8 cellular contexts compared by ENCODE assay signal in the genomic region with DNA sequence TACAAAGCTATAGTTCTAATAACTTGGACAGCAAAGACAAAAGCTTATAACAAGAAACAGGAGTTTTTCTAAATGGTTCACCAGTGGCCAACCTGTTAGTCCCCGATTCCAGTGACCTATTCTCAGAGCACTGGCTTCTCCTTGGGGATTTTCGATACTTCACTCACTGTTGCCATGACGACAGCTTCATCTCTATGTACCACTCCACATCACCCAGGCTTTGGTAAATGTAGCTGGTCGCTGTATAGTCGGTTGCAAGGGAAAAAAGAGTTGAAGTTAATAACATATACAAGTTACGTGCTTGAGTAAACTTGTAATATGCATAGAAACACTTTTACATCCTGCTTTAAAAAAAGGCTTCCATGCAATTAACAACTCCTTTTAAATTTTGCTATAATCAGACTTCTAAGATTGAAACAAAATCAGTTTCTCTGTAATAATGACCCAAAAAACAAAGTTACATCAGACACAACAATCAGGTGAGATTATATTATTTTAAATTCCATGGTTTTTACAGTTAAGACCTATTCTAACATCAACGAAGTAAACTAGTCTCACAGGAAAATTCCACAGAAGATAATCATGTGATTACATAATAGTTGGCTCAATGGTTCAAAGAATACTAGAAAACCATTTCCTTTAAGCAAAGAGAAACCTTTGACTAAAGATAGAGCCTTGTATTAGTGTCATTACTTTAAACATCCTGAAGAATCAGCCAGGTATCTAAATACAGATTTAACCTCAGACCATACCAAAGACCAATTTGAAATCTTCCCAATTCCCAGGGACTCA. TPM values are rescaled to one million over a fixed set of nuclear protein-coding genes. Genes with fewer than 3 reads are reported as not detected.
A peak's percentile ranks its signal among the peaks of the same experiment; 100 is the strongest.
DNase-seq lines count a peak whose midpoint lies in the region; ATAC-seq and TF ChIP-seq lines count a peak whose summit lies in the region.

No MANE protein-coding gene starts in this region.

- peaks cover 18 to 57% (median 48%) of the 10 kb centered on the region in 5 donors for H3K36me3 Mint-ChIP-seq in naive thymus-derived CD4-positive, alpha-beta T cell

- peaks cover 47 to 80% (median 75%) of the 10 kb centered on the region in 7 donors for H3K4me1 Mint-ChIP-seq in naive thymus-derived CD4-positive, alpha-beta T cell

- H3K27ac ChIP-seq in KMS-11: peak overlapping the region; percentile 5; the same call in 1 of the 2 replicates
- H3K27ac ChIP-seq in mammary epithelial cell (ENCODE audit: insufficient read depth, low read depth, low read length): no peak overlapping the region
- H3K27ac ChIP-seq in naive thymus-derived CD4-positive, alpha-beta T cell (ENCODE audit: low read depth, low read length): peak overlapping the region; percentile 97

- intact Hi-C loops in mammary epithelial cell (cut with micrococcal nuclease): no loop called here
- intact Hi-C loops in naive thymus-derived CD4-positive, alpha-beta T cell (cut with micrococcal nuclease): loop anchor here (1.0 kb wide), 2 partner anchors 9 to 10 kb away; no protein-coding TSS in a partner anchor
- intact Hi-C loops in posterior cingulate gyrus (cut with DNase I): no loop called here

- peaks cover 68% of the 10 kb centered on the region for H4K20me1 ChIP-seq in KMS-11 (ENCODE audit: insufficient read depth)
- H4K20me1 ChIP-seq in mammary epithelial cell (ENCODE audit: insufficient read depth, low read length): peaks cover 25% of the 10 kb centered on the region

- CTCF ChIA-PET in mammary epithelial cell (lab: Charles Lee; ENCODE audit: low non-redundant PET): no interaction called here
- CTCF ChIA-PET in naive thymus-derived CD4-positive, alpha-beta T cell (lab: Charles Lee): interaction anchor here (1.4 kb wide), 1 partner anchor 20 kb away, joined by 6 read pairs; no protein-coding TSS in a partner anchor

- TF ChIP-seq CTCF in KMS-11 (conservative IDR thresholded peaks at IDR 0.05; ENCODE audit: low read depth, low read length) (no peak), mammary epithelial cell (conservative IDR thresholded peaks at IDR 0.05 in 1 of 2, IDR thresholded peaks at IDR 0.05 in 1 of 2; ENCODE audit: extremely low read depth in 1 of 2, insufficient read depth in 1 of 2, low read depth in 1 of 2, low read length in 2 of 2) (no peak)

- H3K79me2 ChIP-seq in KMS-11 (ENCODE audit: insufficient read depth, low read depth) (peaks cover 90% of the 10 kb centered on the region), mammary epithelial cell (ENCODE audit: insufficient read depth, low read length) (peaks cover 82% of the 10 kb centered on the region)

- WGBS in mammary epithelial cell (ENCODE audit: low coverage, missing lambda C conversion rate): 67% methylated on average over 7 of the region's 7 CpGs

- dilution Hi-C loops in mammary epithelial cell (cut with HindIII; ENCODE audit: low sequenced_read_pairs): no loop called here

- H3K27ac Mint-ChIP-seq in naive thymus-derived CD4-positive, alpha-beta T cell: peak overlapping the region; percentile 59 to 100 (median 98)

- H3K9me3 ChIP-seq in mammary epithelial cell (replicated peaks; ENCODE audit: insufficient read depth, low read length): no peaks in the 10 kb centered on the region
- H3K9me3 ChIP-seq in naive thymus-derived CD4-positive, alpha-beta T cell (ENCODE audit: control insufficient read depth in 2 of 3, low read length in 3 of 3): no peaks in the 10 kb centered on the region

- no peak overlapping the region; the same call in 1 of the 2 replicates for H3K9ac ChIP-seq in KMS-11
- no peak overlapping the region for H3K9ac ChIP-seq in mammary epithelial cell (ENCODE audit: insufficient read depth, low read length)

- POLR2A ChIA-PET in naive thymus-derived CD4-positive, alpha-beta T cell (lab: Charles Lee): interaction anchor here (0.6 to 3.2 kb wide), 4 partner anchors 12 to 67 kb away, joined by 3 to 48 read pairs (median 5); no protein-coding TSS in a partner anchor

- peaks cover 64% of the 10 kb centered on the region for H3K36me3 ChIP-seq in KMS-11 (ENCODE audit: insufficient read depth)
- H3K36me3 ChIP-seq in mammary epithelial cell (ENCODE audit: insufficient read depth, low read length): peaks cover 48% of the 10 kb centered on the region
- H3K36me3 ChIP-seq in naive thymus-derived CD4-positive, alpha-beta T cell (ENCODE audit: control insufficient read depth in 2 of 3, insufficient read depth in 3 of 3, low read length in 3 of 3): peaks cover 36 to 59% (median 55%) of the 10 kb centered on the region in 3 experiments

- no TSS peak for BruUV-seq in mammary epithelial cell (replicated peaks; lab: Mats Ljungman, UMichigan)

- in situ Hi-C loops in Caki2 (cut with HindIII; ENCODE audit: low pct_unique_long_range_greater_than_20kb, low sequenced_read_pairs): no loop called here
- in situ Hi-C loops in mammary epithelial cell (cut with MboI; ENCODE audit: low sequenced_read_pairs in 2 of 2): no loop called here

- H3K4me3 ChIP-seq in KMS-11 (IDR thresholded peaks at IDR 0.05; ENCODE audit: insufficient read depth, low read depth, low read length) (no peak overlapping the region), mammary epithelial cell (replicated peaks in 1 of 3; ENCODE audit: insufficient read depth in 1 of 3, low read depth in 2 of 3, low read length in 3 of 3) (peak overlapping the region; percentile 56 to 98 (median 96))
- H3K4me3 ChIP-seq in naive thymus-derived CD4-positive, alpha-beta T cell (ENCODE audit: low read length): peak overlapping the region; percentile 92

- H3K4me3 Mint-ChIP-seq in naive thymus-derived CD4-positive, alpha-beta T cell: peak overlapping the region; percentile 53 to 99 (median 96)

- H3K4me2 ChIP-seq in KMS-11 (peak overlapping the region; percentile 97), mammary epithelial cell (ENCODE audit: insufficient read depth, low read depth, low read length) (peak overlapping the region; percentile 86)

- no peak for ATAC-seq in naive thymus-derived CD4-positive, alpha-beta T cell
- no peak for ATAC-seq in GM21526 (IDR thresholded peaks at IDR 0.05; ENCODE audit: low FRiP score, unreplicated experiment)

- peaks cover 0 to 10% (median 0%) of the 10 kb centered on the region in 11 donors for H3K9me3 Mint-ChIP-seq in naive thymus-derived CD4-positive, alpha-beta T cell

- no peaks in the 10 kb centered on the region for H3K27me3 ChIP-seq in KMS-11 (ENCODE audit: insufficient read depth, low read depth)
- H3K27me3 ChIP-seq in mammary epithelial cell (ENCODE audit: insufficient read depth, low read length): no peaks in the 10 kb centered on the region
- H3K27me3 ChIP-seq in naive thymus-derived CD4-positive, alpha-beta T cell (ENCODE audit: control insufficient read depth in 2 of 2, insufficient read depth in 2 of 2, low read length in 2 of 2): no peaks in the 10 kb centered on the region

- DNase-seq in Caki2 (ENCODE audit: low read depth) (peak; percentile 55), mammary epithelial cell (no peak), posterior cingulate gyrus (no peak), mucosa of gallbladder (ENCODE audit: low spot score) (no peak)
- DNase-seq in naive thymus-derived CD4-positive, alpha-beta T cell: no peak
- no peak for DNase-seq in central memory CD4-positive, alpha-beta T cell

- H3K27me3 Mint-ChIP-seq in naive thymus-derived CD4-positive, alpha-beta T cell: no peaks in the 10 kb centered on the region

- peaks cover 78% of the 10 kb centered on the region for H3K4me1 ChIP-seq in KMS-11 (ENCODE audit: low read depth, poor library complexity, severe bottlenecking)
- H3K4me1 ChIP-seq in mammary epithelial cell (ENCODE audit: insufficient read depth, low read length): peaks cover 31% of the 10 kb centered on the region
- peaks cover 51 to 57% of the 10 kb centered on the region in 2 donors for H3K4me1 ChIP-seq in naive thymus-derived CD4-positive, alpha-beta T cell (ENCODE audit: control insufficient read depth in 2 of 2, insufficient read depth in 2 of 2, low read length in 2 of 2)

- H2AFZ ChIP-seq in KMS-11 (ENCODE audit: low read depth) (no peak overlapping the region), mammary epithelial cell (ENCODE audit: low read depth, low read length) (no peak overlapping the region)

RNA-seq across cellular contexts. Expression of a gene that starts 2.9 kb away (rescaled TPM):
- total RNA-seq in Caki2 (2014; rRNA removed; shearing (Covaris generic); ENCODE audit: low replicate concordance): 31.0 and 69.5 TPM in 2 replicates
- 100 to 1,000 TPM; 127 to 130 TPM for total RNA-seq in mammary epithelial cell
- 42.7 TPM for polyA plus RNA-seq in mammary epithelial cell
- polyA minus RNA-seq in mammary epithelial cell: 37.7 TPM
- 1,000 to 10,000 TPM in 2 of 5 experiments, 100 to 1,000 TPM in 3; 230 to 1,170 (median 374) TPM for total RNA-seq in naive thymus-derived CD4-positive, alpha-beta T cell
- 10 to 100 TPM; 65.4 to 68.3 TPM for polyA plus RNA-seq in naive thymus-derived CD4-positive, alpha-beta T cell
- total RNA-seq in mucosa of gallbladder: 96.7 TPM

Comparison
In these comparisons a context has a peak if more than half of its experiments do, and no peak if none do; other contexts are left out.
1. intact Hi-C loops: an anchor here in naive thymus-derived CD4-positive, alpha-beta T cell (1.0 kb wide); none called in mammary epithelial cell and posterior cingulate gyrus.